ENCODE assay signal across 5 cellular contexts in the genomic region with DNA sequence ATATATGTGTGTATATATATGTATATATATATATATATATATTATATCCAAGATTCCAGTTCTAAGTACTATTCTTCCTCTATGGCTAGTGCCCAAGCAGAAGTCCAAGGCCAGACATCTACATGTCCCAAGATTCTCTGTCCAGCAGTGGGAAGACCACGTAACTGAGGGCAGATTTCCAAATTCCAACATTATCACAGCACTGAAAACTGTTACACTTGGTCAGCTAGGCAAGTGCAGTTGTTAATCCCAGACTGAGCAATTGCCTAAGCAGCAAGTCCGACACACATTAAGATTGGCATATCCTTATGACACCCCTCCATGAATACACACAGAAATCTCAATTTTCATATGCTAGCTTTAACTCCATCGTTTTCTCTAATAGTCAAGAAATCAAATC.
"Had no signal": no experiment of that assay in that cellular context is flagged by ENCODE, and none has a peak within 500 bp of the region (broad histone marks: within the 10 kb centered on the region; RNA-seq: fewer than 3 reads in every experiment).

No MANE protein-coding gene starts in this region.

- H3K4me2 ChIP-seq: GM23338 had no signal

- DNase-seq: H9, HCEC 1CT, IMR-90 had no signal

- H3K4me3 Mint-ChIP-seq: GM23338, H9 had no signal

- H3K27ac Mint-ChIP-seq: GM23338, H9 had no signal

- H3K9me3 Mint-ChIP-seq: GM23338, H9 had no signal

- H3K4me3 ChIP-seq: GM23338, K562 had no signal
